ENCODE assay signal across 17 cellular contexts in the genomic region with DNA sequence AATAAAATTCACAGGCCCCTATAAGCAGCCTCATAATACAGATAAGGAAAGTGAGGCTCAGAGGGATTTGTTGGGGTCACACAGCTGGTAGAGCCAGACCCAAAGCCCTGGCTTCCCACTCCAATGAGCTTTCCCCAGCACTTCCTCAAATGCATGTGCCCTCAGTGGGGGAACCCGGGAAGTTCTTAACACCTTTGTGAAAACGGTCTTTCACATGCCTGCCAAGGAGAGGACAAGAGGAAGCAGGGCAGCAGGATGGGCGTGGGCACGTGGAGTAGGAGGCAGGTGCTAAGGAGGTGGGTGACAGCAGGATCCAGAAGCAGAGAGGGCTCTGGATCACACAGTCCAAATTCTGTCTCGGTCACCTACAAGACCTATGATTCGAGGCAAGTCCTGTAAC. TPM values are rescaled to one million over a fixed set of nuclear protein-coding genes. Genes with fewer than 3 reads are reported as not detected.
DNase-seq lines count a peak whose midpoint lies in the region; ATAC-seq and TF ChIP-seq lines count a peak whose summit lies in the region.
"Had no signal": no experiment of that assay in that cellular context is flagged by ENCODE, and none has a peak within 500 bp of the region (broad histone marks: within the 10 kb centered on the region; RNA-seq: fewer than 3 reads in every experiment).

No MANE protein-coding gene starts in this region.

- H3K4ac ChIP-seq in trophoblast cell (ENCODE audit: low read depth, low read length): no peak overlapping the region

- H2AFZ ChIP-seq in osteoblast (ENCODE audit: low read length): no peak overlapping the region
- no peak overlapping the region for H2AFZ ChIP-seq in trophoblast cell (ENCODE audit: insufficient read depth, low read length, poor library complexity)

- H4K12ac ChIP-seq in trophoblast cell (ENCODE audit: low read depth, low read length): no peak overlapping the region

- DNase-seq in activated CD8-positive, alpha-beta memory T cell treated with anti-CD3 and anti-CD28 coated beads for 24 hours: peak; percentile 56
- no peak for DNase-seq in activated CD8-positive, alpha-beta memory T cell treated with anti-CD3 and anti-CD28 coated beads, Interleukin-2, amount 50 U/mL, for 4 hours
- no peak for DNase-seq in CD8-positive, alpha-beta T cell
- DNase-seq in osteoblast (ENCODE audit: insufficient read length, low spot score, missing footprints) (peak; percentile 57), trophoblast cell (no peak), cerebellum (ENCODE audit: low spot score) (no peak), ecto neural progenitor cell (ENCODE audit: low spot score) (no peak)
- DNase-seq: ACHN; body of pancreas; DMS153; effector CD8-positive, alpha-beta T cell; foreskin keratinocyte; NCI-H2081; NCI-H748 treated with DMSO at 0.1 percent for 48 hours; occipital lobe; SHP77 had no signal

- WGBS in trophoblast cell (ENCODE audit: extremely low coverage, insufficient coverage, insufficient read length): no CpG with 5 or more reads among the region's 6 CpGs

- H4K91ac ChIP-seq in trophoblast cell (ENCODE audit: low read depth, low read length): no peak overlapping the region

- no peak overlapping the region for H2BK120ac ChIP-seq in trophoblast cell (ENCODE audit: insufficient read depth, low read length, poor library complexity)

- H3K36me3 ChIP-seq in CD8-positive, alpha-beta T cell (ENCODE audit: insufficient read depth, low read length): no peaks in the 10 kb centered on the region
- no peaks in the 10 kb centered on the region for H3K36me3 ChIP-seq in osteoblast (ENCODE audit: insufficient read depth, low read length)
- no peaks in the 10 kb centered on the region for H3K36me3 ChIP-seq in trophoblast cell (ENCODE audit: control insufficient read depth in 1 of 2, insufficient read depth in 2 of 2, low read length in 2 of 2)

- no peak overlapping the region for H3K27ac Mint-ChIP-seq in CD8-positive, alpha-beta T cell
- H3K27ac Mint-ChIP-seq in activated T-helper 17 cell treated with anti-CD3 and anti-CD28 coated beads, Interleukin-2, amount 50 U/mL, for 72 hours: peak overlapping the region; percentile 72

- H4K20me1 ChIP-seq in osteoblast (ENCODE audit: insufficient read depth, low read length): no peaks in the 10 kb centered on the region

- no peak overlapping the region for H3K4me3 ChIP-seq in CD8-positive, alpha-beta T cell (ENCODE audit: low read depth, low read length)
- H3K4me3 ChIP-seq in osteoblast (ENCODE audit: insufficient read depth, low read length) (no peak overlapping the region), trophoblast cell (ENCODE audit: low read depth, low read length) (no peak overlapping the region)
- H3K4me3 ChIP-seq: body of pancreas had no signal

- no peak overlapping the region for H3K18ac ChIP-seq in trophoblast cell (ENCODE audit: low read length)

- H3K27me3 Mint-ChIP-seq in CD8-positive, alpha-beta T cell (ENCODE audit: low read depth): no peaks in the 10 kb centered on the region
- no peaks in the 10 kb centered on the region for H3K27me3 Mint-ChIP-seq in activated T-helper 17 cell treated with anti-CD3 and anti-CD28 coated beads, Interleukin-2, amount 50 U/mL, for 72 hours

- TF ChIP-seq CTCF in CD8-positive, alpha-beta T cell (IDR thresholded peaks at IDR 0.05): no peak
- no peak for TF ChIP-seq CTCF in osteoblast (IDR thresholded peaks at IDR 0.05; ENCODE audit: extremely low read depth, low read depth, low read length)

- H3K9ac ChIP-seq in trophoblast cell (ENCODE audit: low read length): no peak overlapping the region

- no peaks in the 10 kb centered on the region for H3K9me3 ChIP-seq in CD8-positive, alpha-beta T cell (ENCODE audit: low read length)
- H3K9me3 ChIP-seq in osteoblast (ENCODE audit: low read depth, low read length) (no peaks in the 10 kb centered on the region), trophoblast cell (ENCODE audit: insufficient read depth, low read depth, low read length) (no peaks in the 10 kb centered on the region)
- H3K9me3 ChIP-seq: body of pancreas had no signal

- H3K4me1 Mint-ChIP-seq in CD8-positive, alpha-beta T cell (ENCODE audit: low read depth): peaks cover 37% of the 10 kb centered on the region
- peaks cover 34% of the 10 kb centered on the region for H3K4me1 Mint-ChIP-seq in activated T-helper 17 cell treated with anti-CD3 and anti-CD28 coated beads, Interleukin-2, amount 50 U/mL, for 72 hours

- ATAC-seq in CD8-positive, alpha-beta T cell: no peak
- ATAC-seq in activated T-helper 17 cell treated with anti-CD3 and anti-CD28 coated beads, Interleukin-2, amount 50 U/mL, for 72 hours (replicated peaks): no peak
- ATAC-seq: body of pancreas had no signal

- no peak overlapping the region for H3K27ac ChIP-seq in CD8-positive, alpha-beta T cell (ENCODE audit: low read depth, low read length)
- no peak overlapping the region for H3K27ac ChIP-seq in osteoblast (ENCODE audit: low read depth, low read length)
- H3K27ac ChIP-seq in trophoblast cell (ENCODE audit: low read depth, low read length): no peak overlapping the region
- H3K27ac ChIP-seq: body of pancreas had no signal

- H2BK12ac ChIP-seq in trophoblast cell (ENCODE audit: low read length): no peak overlapping the region

- H3K4me2 ChIP-seq in osteoblast (ENCODE audit: insufficient read depth, low read length) (no peak overlapping the region), trophoblast cell (ENCODE audit: low read length) (no peak overlapping the region)

- POLR2A ChIA-PET in CD8-positive, alpha-beta T cell (lab: Charles Lee): interaction anchor here (0.9 to 1.3 kb wide), 3 partner anchors 9 to 67 kb away, joined by 3 to 5 read pairs (median 3); no protein-coding TSS in a partner anchor

- CTCF ChIA-PET in CD8-positive, alpha-beta T cell (lab: Charles Lee): interaction anchor here (0.8 to 2.1 kb wide), 6 partner anchors 8 to 217 kb away, joined by 3 to 7 read pairs (median 4); no protein-coding TSS in a partner anchor

- H3K36me3 Mint-ChIP-seq in CD8-positive, alpha-beta T cell: no peaks in the 10 kb centered on the region
- H3K36me3 Mint-ChIP-seq in activated T-helper 17 cell treated with anti-CD3 and anti-CD28 coated beads, Interleukin-2, amount 50 U/mL, for 72 hours (ENCODE audit: low read depth): no peaks in the 10 kb centered on the region

- no peaks in the 10 kb centered on the region for H3K79me1 ChIP-seq in trophoblast cell (ENCODE audit: low read length)

- H3K4me3 Mint-ChIP-seq in CD8-positive, alpha-beta T cell: peak overlapping the region; percentile 38
- peak overlapping the region; percentile 73 for H3K4me3 Mint-ChIP-seq in activated T-helper 17 cell treated with anti-CD3 and anti-CD28 coated beads, Interleukin-2, amount 50 U/mL, for 72 hours

- intact Hi-C loops in CD8-positive, alpha-beta T cell (cut with DNase I, micrococcal nuclease): no loop called here

- H4K8ac ChIP-seq in trophoblast cell (ENCODE audit: low read depth, low read length): no peak overlapping the region

- H3K9me3 Mint-ChIP-seq in CD8-positive, alpha-beta T cell: no peaks in the 10 kb centered on the region
- no peaks in the 10 kb centered on the region for H3K9me3 Mint-ChIP-seq in activated T-helper 17 cell treated with anti-CD3 and anti-CD28 coated beads, Interleukin-2, amount 50 U/mL, for 72 hours

- no peak overlapping the region for H2AK5ac ChIP-seq in trophoblast cell (ENCODE audit: low read length)

- H3K23ac ChIP-seq in trophoblast cell (ENCODE audit: low read length): no peak overlapping the region

- no peaks in the 10 kb centered on the region for H3K79me2 ChIP-seq in osteoblast (ENCODE audit: insufficient read depth, low read length)
- H3K79me2 ChIP-seq in trophoblast cell (ENCODE audit: control insufficient read depth, insufficient read depth, low read length, poor library complexity): no peaks in the 10 kb centered on the region

- no peaks in the 10 kb centered on the region for H3K27me3 ChIP-seq in CD8-positive, alpha-beta T cell (ENCODE audit: insufficient read depth, low read length)
- H3K27me3 ChIP-seq in osteoblast (ENCODE audit: insufficient read depth, low read length) (no peaks in the 10 kb centered on the region), trophoblast cell (ENCODE audit: insufficient read depth, low read length) (no peaks in the 10 kb centered on the region)
- H3K27me3 ChIP-seq: body of pancreas, foreskin keratinocyte had no signal

- no peak overlapping the region for H3K14ac ChIP-seq in trophoblast cell (ENCODE audit: low read length)

- no peak overlapping the region for H2BK5ac ChIP-seq in trophoblast cell (ENCODE audit: low read depth, low read length, poor library complexity)

- H3K4me1 ChIP-seq in CD8-positive, alpha-beta T cell (ENCODE audit: insufficient read depth, low read length): peaks cover 32% of the 10 kb centered on the region
- H3K4me1 ChIP-seq in osteoblast (ENCODE audit: insufficient read depth, low read length) (peaks cover 3% of the 10 kb centered on the region), trophoblast cell (ENCODE audit: control insufficient read depth in 1 of 2, insufficient read depth in 2 of 2, low read length in 2 of 2) (no peaks in the 10 kb centered on the region)

RNA-seq across cellular contexts. Expression of a gene that starts 0.6 kb away (rescaled TPM):
- total RNA-seq in CD8-positive, alpha-beta T cell: under 1 TPM; 0.24 to 0.42 TPM
- total RNA-seq in activated T-helper 17 cell treated with anti-CD3 and anti-CD28 coated beads, Interleukin-2, amount 50 U/mL, for 72 hours: 1 to 10 TPM; 1.8 to 2.1 TPM
- 1.8 TPM in 2 replicates for total RNA-seq in osteoblast
- polyA plus RNA-seq in trophoblast cell (2013): not detected in 2 replicates
- total RNA-seq in cerebellum: 0.73 TPM
- total RNA-seq: foreskin keratinocyte had no signal

RNA-seq across cellular contexts. Expression of a gene that starts 30.9 kb away (rescaled TPM):
- 100 to 1,000 TPM; 267 to 269 TPM for total RNA-seq in CD8-positive, alpha-beta T cell
- 100 to 1,000 TPM in 1 of 2 donors, 10 to 100 TPM in 1; 97.9 to 133 TPM for total RNA-seq in activated T-helper 17 cell treated with anti-CD3 and anti-CD28 coated beads, Interleukin-2, amount 50 U/mL, for 72 hours
- 183 and 185 TPM in 2 replicates for total RNA-seq in osteoblast
- polyA plus RNA-seq in trophoblast cell (2013): 96.9 and 97.4 TPM in 2 replicates
- 93.0 TPM for total RNA-seq in cerebellum

RNA-seq across cellular contexts. Expression of a gene that starts 50.3 kb away (rescaled TPM):
- total RNA-seq in CD8-positive, alpha-beta T cell: under 1 TPM; 0.68 to 0.83 TPM
- total RNA-seq in activated T-helper 17 cell treated with anti-CD3 and anti-CD28 coated beads, Interleukin-2, amount 50 U/mL, for 72 hours: 1 to 10 TPM; 5.3 to 8.3 TPM
- total RNA-seq in osteoblast (under 0.01 TPM in 2 replicates), cerebellum (3.1 TPM)
- not detected in 2 replicates for polyA plus RNA-seq in trophoblast cell (2013)

Comparison
In these comparisons a context has a peak if more than half of its experiments do, and no peak if none do; other contexts are left out.
1. DNase-seq: peak in activated CD8-positive, alpha-beta memory T cell treated with anti-CD3 and anti-CD28 coated beads for 24 hours (single experiment) and osteoblast (single experiment); none in activated CD8-positive, alpha-beta memory T cell treated with anti-CD3 and anti-CD28 coated beads, Interleukin-2, amount 50 U/mL, for 4 hours (single experiment), CD8-positive, alpha-beta T cell (0 of 7), trophoblast cell (0 of 2), cerebellum (single experiment) and ecto neural progenitor cell (single experiment).